8 cellular contexts compared by ENCODE assay signal in genomic region chr6:3119040-3119723, GRCh38. TPM values are rescaled to one million over a fixed set of nuclear protein-coding genes. Genes with fewer than 3 reads are reported as not detected.
DNase-seq lines count a peak whose midpoint lies in the region; ATAC-seq and TF ChIP-seq lines count a peak whose summit lies in the region.

No MANE protein-coding gene starts in this region.

- H3K4me3 ChIP-seq in right cardiac atrium (ENCODE audit: low read length), result peak overlapping the region; percentile 64
- peak overlapping the region; percentile 53 to 91 (median 84) for H3K4me3 ChIP-seq in sigmoid colon

- TF ChIP-seq EP300 in sigmoid colon (IDR thresholded peaks at IDR 0.05), result no peak

- H3K9me3 ChIP-seq in right cardiac atrium (ENCODE audit: control insufficient read depth, low read length), result no peaks in the 10 kb centered on the region
- H3K9me3 ChIP-seq in sigmoid colon, result no peaks in the 10 kb centered on the region

- H3K36me3 ChIP-seq in sigmoid colon, result peaks cover 0 to 8% (median 2%) of the 10 kb centered on the region in 4 donors

- peak overlapping the region; percentile 47 for H3K27ac Mint-ChIP-seq in activated naive CD8-positive, alpha-beta T cell

- 23% methylated on average over 19 of the region's 19 CpGs for WGBS in right cardiac atrium
- WGBS in sigmoid colon, 2 donors, result 23 to 25% methylated on average over 19 of the region's 19 CpGs

- peaks cover 18% of the 10 kb centered on the region for H3K4me1 Mint-ChIP-seq in activated naive CD8-positive, alpha-beta T cell (ENCODE audit: low read depth)

- no peak for TF ChIP-seq POLR2A in sigmoid colon (IDR thresholded peaks at IDR 0.05)

- DNase-seq in EH (ENCODE audit: low read depth), result peak; percentile 55
- DNase-seq in HPDE6-E6E7 (ENCODE audit: extremely low spot score), result peak; percentile 29
- no peak for DNase-seq in right cardiac atrium
- no peak for DNase-seq in sigmoid colon
- no peak for DNase-seq in middle frontal gyrus (ENCODE audit: extremely low spot score, low spot score)

- H3K27ac ChIP-seq in right cardiac atrium (ENCODE audit: low read length), result peak overlapping the region; percentile 42
- H3K27ac ChIP-seq in sigmoid colon, result peak overlapping the region; percentile 88 to 94 (median 92)

- TF ChIP-seq CTCF in sigmoid colon (IDR thresholded peaks at IDR 0.05), result no peak

- H3K27me3 ChIP-seq in right cardiac atrium (ENCODE audit: control insufficient read depth, insufficient read depth) (no peaks in the 10 kb centered on the region), sigmoid colon (no peaks in the 10 kb centered on the region)

- no peaks in the 10 kb centered on the region for H3K9me3 Mint-ChIP-seq in activated naive CD8-positive, alpha-beta T cell (ENCODE audit: low read depth)

- ATAC-seq in GM21367 (IDR thresholded peaks at IDR 0.05; ENCODE audit: unreplicated experiment) (peak; percentile 28), right cardiac atrium (peak; percentile 28 to 31), HG03521 (IDR thresholded peaks at IDR 0.05; ENCODE audit: unreplicated experiment) (no peak)

- intact Hi-C loops in right cardiac atrium (cut with DNase I), result no loop called here
- intact Hi-C loops in sigmoid colon (cut with DNase I), result loop anchor here (1.0 to 2.0 kb wide), 2 partner anchors 38 to 50 kb away; partner anchors contain the start of gene TUBB2A

- no peaks in the 10 kb centered on the region for H3K27me3 Mint-ChIP-seq in activated naive CD8-positive, alpha-beta T cell

- H3K36me3 Mint-ChIP-seq in activated naive CD8-positive, alpha-beta T cell, result no peaks in the 10 kb centered on the region

- H3K4me1 ChIP-seq in right cardiac atrium (ENCODE audit: control insufficient read depth, insufficient read depth, low read length), result no peaks in the 10 kb centered on the region
- peaks cover 0 to 13% (median 12%) of the 10 kb centered on the region in 4 donors for H3K4me1 ChIP-seq in sigmoid colon

- peak overlapping the region; percentile 84 for H3K4me3 Mint-ChIP-seq in activated naive CD8-positive, alpha-beta T cell

RNA-seq across cellular contexts. Expression of gene BPHL, which starts 0.7 kb away (rescaled TPM):
- total RNA-seq in right cardiac atrium, result 10 to 100 TPM in 2 of 4 donors, 1 to 10 TPM in 2; 9.3 to 11.4 (median 10.1) TPM
- 13.1 TPM for polyA plus RNA-seq in right cardiac atrium
- total RNA-seq in sigmoid colon, result 10 to 100 TPM in 2 of 4 donors, 1 to 10 TPM in 2; 8.6 to 11.1 (median 10.5) TPM
- polyA plus RNA-seq in sigmoid colon, result 10 to 100 TPM; 10.1 to 28.9 (median 20.4) TPM

RNA-seq across cellular contexts. Expression of gene TUBB2A, which starts 38.2 kb away (rescaled TPM):
- 10 to 100 TPM; 24.3 to 30.1 (median 27.5) TPM for total RNA-seq in right cardiac atrium
- 43.1 TPM for polyA plus RNA-seq in right cardiac atrium
- 100 to 1,000 TPM in 1 of 4 donors, 10 to 100 TPM in 3; 54.5 to 106 (median 97.9) TPM for total RNA-seq in sigmoid colon
- polyA plus RNA-seq in sigmoid colon, result 10 to 100 TPM; 41.4 to 50.9 (median 41.8) TPM

RNA-seq across cellular contexts. Expression of gene RIPK1, which starts 50.9 kb away (rescaled TPM):
- total RNA-seq in right cardiac atrium (10 to 100 TPM in 1 of 4 donors, 1 to 10 TPM in 3; 8.0 to 11.5 (median 8.6) TPM), sigmoid colon (10 to 100 TPM; 19.7 to 27.3 (median 22.7) TPM)
- polyA plus RNA-seq in right cardiac atrium (6.8 TPM), sigmoid colon (10 to 100 TPM; 20.4 to 23.8 (median 20.7) TPM)

Comparison
In these comparisons a context has a peak if more than half of its experiments do, and no peak if none do; other contexts are left out.
1. DNase-seq: peak in EH (single experiment) and HPDE6-E6E7 (single experiment); none in right cardiac atrium (0 of 3), sigmoid colon (single experiment) and middle frontal gyrus (single experiment).